34 cellular contexts compared by ENCODE assay signal in genomic region chr10:37839243-37839642, GRCh38. TPM values are rescaled to one million over a fixed set of nuclear protein-coding genes. Genes with fewer than 3 reads are reported as not detected.
DNase-seq lines count a peak whose midpoint lies in the region; ATAC-seq, FAIRE-seq and TF ChIP-seq lines count a peak whose summit lies in the region.
"Had no signal": no experiment of that assay in that cellular context is flagged by ENCODE, and none has a peak within 500 bp of the region (broad histone marks: within the 10 kb centered on the region; RNA-seq: fewer than 3 reads in every experiment).

No MANE protein-coding gene starts in this region.

- DNase-seq in HepG2 (ENCODE audit: low spot score) = no peak
- DNase-seq in right lobe of liver = no peak
- no peak for DNase-seq in A549 (ENCODE audit: low read depth in 1 of 2, low spot score in 1 of 2)
- DNase-seq in IMR-90 = no peak
- no peak for DNase-seq in K562 (ENCODE audit: extremely low read depth in 1 of 4, low spot score in 3 of 4)
- no peak for DNase-seq in urothelium cell line (ENCODE audit: low spot score)
- no peak for DNase-seq in osteoblast (ENCODE audit: insufficient read length, low spot score, missing footprints)
- no peak for DNase-seq in GM10248 (ENCODE audit: extremely low spot score)
- DNase-seq: 8988T; ACHN; AML-193; BE2C; C1 segment of cervical spinal cord; Caco-2; Calu3; CD4-positive, alpha-beta memory T cell; CD4-positive, alpha-beta T cell; CD4-positive, CD25-positive, alpha-beta regulatory T cell; CD8-positive, alpha-beta memory T cell; CD8-positive, alpha-beta T cell; COR-L47; DMS 273 treated with DMSO at 0.1 percent for 48 hours; DMS153; DMS53; DMS79; DMS79 treated with DMSO at 0.1 percent for 48 hours; DND-41; EL had no signal

- H3K27me3 ChIP-seq in HepG2 (ENCODE audit: control insufficient read depth in 1 of 2, insufficient read depth in 2 of 2, low read length in 2 of 2) (no peaks in the 10 kb centered on the region), right lobe of liver (no peaks in the 10 kb centered on the region), IMR-90 (ENCODE audit: control insufficient read depth, insufficient read depth, low read length) (no peaks in the 10 kb centered on the region), K562 (ENCODE audit: control insufficient read depth in 2 of 2, insufficient read depth in 2 of 2, low read length in 2 of 2) (no peaks in the 10 kb centered on the region), osteoblast (ENCODE audit: insufficient read depth, low read length) (no peaks in the 10 kb centered on the region)
- H3K27me3 ChIP-seq: BE2C; BLaER1; BLaER1 treated with 17β-estradiol and CSF1 and Interleukin-3, amounts not matched to agents 10 nM and 100 nM had no signal

- peaks cover 3 to 9% of the 10 kb centered on the region in 2 experiments; a peak in 2 of 4 replicates for H3K79me1 ChIP-seq in IMR-90 (ENCODE audit: low read depth in 1 of 2, low read length in 2 of 2)

- intact Hi-C loops in HepG2 (cut with micrococcal nuclease; ENCODE audit: unreplicated experiment) = no loop called here
- intact Hi-C loops in right lobe of liver (cut with DNase I) = no loop called here
- intact Hi-C loops in IMR-90 (cut with micrococcal nuclease) = no loop called here
- intact Hi-C loops in K562 (cut with micrococcal nuclease) = no loop called here

- H2AK9ac ChIP-seq in IMR-90 (replicated peaks; ENCODE audit: low read depth, low read length, poor library complexity) = no peak overlapping the region

- no peaks in the 10 kb centered on the region for H3K9me1 ChIP-seq in IMR-90 (ENCODE audit: insufficient read depth, low read length)
- no peaks in the 10 kb centered on the region for H3K9me1 ChIP-seq in K562 (ENCODE audit: control insufficient read depth, insufficient read depth, low read length)

- H3K4me2 ChIP-seq in HepG2 (ENCODE audit: low read depth, low read length) (no peak overlapping the region), A549 (no peak overlapping the region), IMR-90 (ENCODE audit: low read depth, low read length) (no peak overlapping the region), K562 (ENCODE audit: insufficient read depth, low read length) (no peak overlapping the region), osteoblast (ENCODE audit: insufficient read depth, low read length) (no peak overlapping the region)
- H3K4me2 ChIP-seq: BLaER1; BLaER1 treated with 17β-estradiol and CSF1 and Interleukin-3, amounts not matched to agents 10 nM and 100 nM had no signal

- no peak overlapping the region for H2BK20ac ChIP-seq in IMR-90 (ENCODE audit: low read depth, low read length)

- no peak for FAIRE-seq in HepG2 (lab: Jason Lieb, UNC)
- FAIRE-seq in A549 (lab: Jason Lieb, UNC) = no peak
- no peak for FAIRE-seq in K562 (lab: Jason Lieb, UNC)
- FAIRE-seq in urothelium cell line (lab: Jason Lieb, UNC) = no peak
- FAIRE-seq: A204.1, D721Med had no signal

- H3K9me3 ChIP-seq in HepG2 (ENCODE audit: low read length) (no peaks in the 10 kb centered on the region), right lobe of liver (no peaks in the 10 kb centered on the region), A549 (peaks cover 73% of the 10 kb centered on the region), IMR-90 (ENCODE audit: control insufficient read depth, insufficient read depth, low read length) (no peaks in the 10 kb centered on the region; the same call in 1 of the 2 replicates), K562 (replicated peaks; ENCODE audit: control insufficient read depth, insufficient read depth, low read depth, low read length) (no peaks in the 10 kb centered on the region; the same call in 1 of the 2 replicates), osteoblast (ENCODE audit: low read depth, low read length) (peaks cover 2% of the 10 kb centered on the region)
- H3K9me3 ChIP-seq: BE2C had no signal

- TF ChIP-seq CTCF in HepG2 (CRISPR knock-in tag; IDR thresholded peaks at IDR 0.05) = no peak
- no peak for TF ChIP-seq CTCF in right lobe of liver (IDR thresholded peaks at IDR 0.05)
- no peak for TF ChIP-seq CTCF in A549 (IDR thresholded peaks at IDR 0.05)
- TF ChIP-seq CTCF in IMR-90 (conservative IDR thresholded peaks at IDR 0.05; ENCODE audit: low read depth, low read length) = no peak
- TF ChIP-seq CTCF in K562 (IDR thresholded peaks at IDR 0.05 in 2 of 3, conservative IDR thresholded peaks at IDR 0.05 in 1 of 3; ENCODE audit: insufficient read depth in 2 of 3, low read depth in 1 of 3, low read length in 3 of 3) = no peak
- no peak for TF ChIP-seq CTCF in osteoblast (IDR thresholded peaks at IDR 0.05; ENCODE audit: extremely low read depth, low read depth, low read length)
- TF ChIP-seq CTCF in GM10248 (IDR thresholded peaks at IDR 0.05; ENCODE audit: control extremely low read depth, extremely low read depth, low read depth, missing control alignments) = no peak

- no peak for TF ChIP-seq RAD21 in HepG2 (CRISPR knock-in tag; IDR thresholded peaks at IDR 0.05)
- no peak for TF ChIP-seq RAD21 in A549 (conservative IDR thresholded peaks at IDR 0.05 in 1 of 2, IDR thresholded peaks at IDR 0.05 in 1 of 2)
- TF ChIP-seq RAD21 in IMR-90 (IDR thresholded peaks at IDR 0.05; ENCODE audit: low read length) = no peak
- no peak for TF ChIP-seq RAD21 in K562 (CRISPR knock-in tag; conservative IDR thresholded peaks at IDR 0.05 in 1 of 2, IDR thresholded peaks at IDR 0.05 in 1 of 2)

- no peak overlapping the region for H3K18ac ChIP-seq in IMR-90 (ENCODE audit: low read depth, low read length)

- H2AK5ac ChIP-seq in IMR-90 (ENCODE audit: low read depth, low read length) = no peak overlapping the region

- H3K56ac ChIP-seq in IMR-90 (ENCODE audit: extremely low read depth, insufficient read depth, low read length) = no peak overlapping the region

- no peak for ATAC-seq in HepG2
- ATAC-seq in right lobe of liver = no peak
- no peak for ATAC-seq in A549
- ATAC-seq in IMR-90 (ENCODE audit: low read depth) = no peak
- ATAC-seq in K562 = no peak
- ATAC-seq: CD8-positive, alpha-beta T cell had no signal

- TF ChIP-seq EP300 in HepG2 (IDR thresholded peaks at IDR 0.05; ENCODE audit: low read depth in 2 of 2, low read length in 2 of 2) (no peak), HepG2 (CRISPR knock-in tag; IDR thresholded peaks at IDR 0.05; ENCODE audit: borderline replicate concordance) (no peak), A549 (IDR thresholded peaks at IDR 0.05) (no peak), K562 (IDR thresholded peaks at IDR 0.05; ENCODE audit: low read length) (no peak)

- dilution Hi-C loops in IMR-90 (cut with HindIII; ENCODE audit: low sequenced_read_pairs, unreplicated experiment) = no loop called here

- H2BK5ac ChIP-seq in IMR-90 (ENCODE audit: low read depth, low read length, poor library complexity, severe bottlenecking) = no peak overlapping the region

- no peak overlapping the region for H2BK15ac ChIP-seq in IMR-90 (ENCODE audit: low read depth, low read length)

- H3K9ac ChIP-seq in HepG2 (ENCODE audit: insufficient read depth, low read depth, low read length) (no peak overlapping the region), IMR-90 (ENCODE audit: low read depth, low read length) (no peak overlapping the region), K562 (ENCODE audit: insufficient read depth in 1 of 2, low read depth in 2 of 2, low read length in 2 of 2) (no peak overlapping the region)
- H3K9ac ChIP-seq: BLaER1; BLaER1 treated with 17β-estradiol and CSF1 and Interleukin-3, amounts not matched to agents 10 nM and 100 nM had no signal

- no peak overlapping the region for H3K14ac ChIP-seq in IMR-90 (replicated peaks; ENCODE audit: low read depth, low read length)

- in situ Hi-C loops in HepG2 (cut with HindIII; ENCODE audit: extremely low pct_ligation_motif_present, low pct_unique_long_range_greater_than_20kb) = no loop called here
- in situ Hi-C loops in IMR-90 (cut with MboI; ENCODE audit: low sequenced_read_pairs) = no loop called here
- in situ Hi-C loops in K562 (cut with MboI) = no loop called here

- H4K20me1 ChIP-seq in HepG2 (ENCODE audit: insufficient read depth, low read length) (no peaks in the 10 kb centered on the region), IMR-90 (ENCODE audit: insufficient read depth, low read length) (no peaks in the 10 kb centered on the region), K562 (replicated peaks; ENCODE audit: control insufficient read depth, insufficient read depth, low read length) (no peaks in the 10 kb centered on the region), osteoblast (ENCODE audit: insufficient read depth, low read length) (no peaks in the 10 kb centered on the region)
- H4K20me1 ChIP-seq: BLaER1; BLaER1 treated with 17β-estradiol and CSF1 and Interleukin-3, amounts not matched to agents 10 nM and 100 nM had no signal

- H3K36me3 ChIP-seq in HepG2 (replicated peaks in 1 of 2; ENCODE audit: control insufficient read depth in 1 of 2, insufficient read depth in 2 of 2, low read length in 2 of 2) (peaks cover 7 to 37% of the 10 kb centered on the region in 2 experiments), right lobe of liver (peaks cover 0 to 27% (median 10%) of the 10 kb centered on the region in 4 donors), IMR-90 (ENCODE audit: control insufficient read depth, insufficient read depth, low read length) (peaks cover 9% of the 10 kb centered on the region), K562 (ENCODE audit: control insufficient read depth, insufficient read depth, low read length) (peaks cover 13% of the 10 kb centered on the region; the same call in 2 of the 3 replicates), osteoblast (ENCODE audit: insufficient read depth, low read length) (peaks cover 17% of the 10 kb centered on the region)

- H3K4ac ChIP-seq in IMR-90 (ENCODE audit: low read depth, low read length) = no peak overlapping the region

- H4K8ac ChIP-seq in IMR-90 (ENCODE audit: low read depth in 2 of 2, low read length in 2 of 2) = no peak overlapping the region

- H3K23ac ChIP-seq in IMR-90 (ENCODE audit: low read depth, low read length) = no peak overlapping the region

- no peak overlapping the region for H4K91ac ChIP-seq in IMR-90 (ENCODE audit: insufficient read depth, low read depth, low read length)

- H3K4me3 ChIP-seq in HepG2 (replicated peaks in 1 of 3; ENCODE audit: insufficient read depth in 1 of 3, low read depth in 2 of 3, low read length in 3 of 3) (no peak overlapping the region), right lobe of liver (no peak overlapping the region), A549 (no peak overlapping the region), IMR-90 (ENCODE audit: insufficient read depth, low read depth, low read length) (no peak overlapping the region), K562 (no peak overlapping the region), osteoblast (ENCODE audit: insufficient read depth, low read length) (no peak overlapping the region)
- H3K4me3 ChIP-seq: BLaER1; BLaER1 treated with 17β-estradiol and CSF1 and Interleukin-3, amounts not matched to agents 10 nM and 100 nM had no signal

- no peak overlapping the region for H2BK120ac ChIP-seq in IMR-90 (ENCODE audit: low read depth, low read length)

- H2AFZ ChIP-seq in HepG2 (ENCODE audit: low read length) = no peak overlapping the region
- H2AFZ ChIP-seq in IMR-90 (replicated peaks; ENCODE audit: low read length, poor library complexity) = no peak overlapping the region
- no peak overlapping the region for H2AFZ ChIP-seq in K562 (ENCODE audit: low read depth, low read length)
- no peak overlapping the region for H2AFZ ChIP-seq in osteoblast (ENCODE audit: low read length)

- CTCF ChIA-PET in HepG2 (lab: Yijun Ruan, JAX; ENCODE audit: low intra/inter-chr PET ratio, low total read pairs) (no interaction called here), A549 (lab: Yijun Ruan, JAX) (no interaction called here), IMR-90 (lab: Yijun Ruan, JAX) (no interaction called here), K562 (lab: Yijun Ruan, JAX; ENCODE audit: low intra/inter-chr PET ratio) (no interaction called here), GM10248 (lab: Yijun Ruan, JAX) (no interaction called here)

- H3K27ac ChIP-seq in HepG2 (ENCODE audit: extremely low read length, insufficient read depth, low read length) (no peak overlapping the region), right lobe of liver (no peak overlapping the region), A549 (no peak overlapping the region), IMR-90 (ENCODE audit: insufficient read depth, low read length) (no peak overlapping the region), K562 (ENCODE audit: extremely low read depth, low read depth, low read length) (no peak overlapping the region), osteoblast (ENCODE audit: low read depth, low read length) (no peak overlapping the region)
- H3K27ac ChIP-seq: 22Rv1; BLaER1; BLaER1 treated with 17β-estradiol and CSF1 and Interleukin-3, amounts not matched to agents 10 nM and 100 nM; C4-2B had no signal

- TF ChIP-seq POLR2A in HepG2 (IDR thresholded peaks at IDR 0.05; ENCODE audit: insufficient read depth in 1 of 2, low read depth in 2 of 2, low read length in 2 of 2) (no peak), right lobe of liver (IDR thresholded peaks at IDR 0.05) (no peak), A549 (IDR thresholded peaks at IDR 0.05; ENCODE audit: low read length) (no peak), IMR-90 (IDR thresholded peaks at IDR 0.05; ENCODE audit: low read depth, low read length) (no peak), K562 (conservative IDR thresholded peaks at IDR 0.05) (no peak)

- WGBS in HepG2 (ENCODE audit: low lambda C conversion rate) = 97% methylated on average over 2 of the region's 2 CpGs
- WGBS in right lobe of liver (ENCODE audit: insufficient coverage, low coverage, low lambda C conversion rate, missing lambda C conversion rate) = 89% methylated on average over 2 of the region's 2 CpGs
- 88% methylated on average over 2 of the region's 2 CpGs for WGBS in A549 (ENCODE audit: missing lambda C conversion rate)
- 83% methylated on average over 1 of the region's 2 CpGs; no CpG with 5 or more reads in 1 of the 2 experiments for WGBS in IMR-90 (ENCODE audit: extremely low coverage in 2 of 2, insufficient read length in 1 of 2), 2 experiments
- WGBS in K562 (ENCODE audit: insufficient coverage, low coverage, missing lambda C conversion rate) = 79% methylated on average over 2 of the region's 2 CpGs

- peaks cover 23% of the 10 kb centered on the region for H3K79me2 ChIP-seq in HepG2 (ENCODE audit: insufficient read depth, low read length)
- no peaks in the 10 kb centered on the region; the same call in 2 of the 3 replicates for H3K79me2 ChIP-seq in K562 (ENCODE audit: control insufficient read depth, insufficient read depth, low read length)
- peaks cover 6% of the 10 kb centered on the region for H3K79me2 ChIP-seq in osteoblast (ENCODE audit: insufficient read depth, low read length)

- BruUV-seq in HepG2 (replicated peaks; lab: Mats Ljungman, UMichigan) = no TSS peak
- BruUV-seq in IMR-90 (replicated peaks; lab: Mats Ljungman, UMichigan) = no TSS peak
- BruUV-seq in K562 (replicated peaks; lab: Mats Ljungman, UMichigan) = no TSS peak

- no peak overlapping the region for H4K5ac ChIP-seq in IMR-90 (ENCODE audit: low read depth, low read length)

- H3K4me1 ChIP-seq in HepG2 (ENCODE audit: insufficient read depth, low read length) (no peaks in the 10 kb centered on the region; the same call in 1 of the 2 replicates), right lobe of liver (no peaks in the 10 kb centered on the region), A549 (no peaks in the 10 kb centered on the region), IMR-90 (ENCODE audit: control insufficient read depth, insufficient read depth, low read length) (no peaks in the 10 kb centered on the region), K562 (replicated peaks in 1 of 2; ENCODE audit: control insufficient read depth in 2 of 2, insufficient read depth in 2 of 2, low read length in 2 of 2) (no peaks in the 10 kb centered on the region), osteoblast (ENCODE audit: insufficient read depth, low read length) (no peaks in the 10 kb centered on the region)
- H3K4me1 ChIP-seq: BE2C; BLaER1; BLaER1 treated with 17β-estradiol and CSF1 and Interleukin-3, amounts not matched to agents 10 nM and 100 nM had no signal

- POLR2A ChIA-PET in HepG2 (lab: Yijun Ruan, JAX) = no interaction called here
- POLR2A ChIA-PET in A549 (lab: Yijun Ruan, JAX) = no interaction called here
- POLR2A ChIA-PET in IMR-90 (lab: Charles Lee; ENCODE audit: unreplicated experiment) = interaction anchor here (0.5 kb wide), 1 partner anchor 112 kb away, joined by 10 read pairs; no protein-coding TSS in a partner anchor
- POLR2A ChIA-PET in K562 (lab: Yijun Ruan, JAX) = no interaction called here
- POLR2A ChIA-PET in GM10248 (lab: Yijun Ruan, JAX) = no interaction called here

RNA-seq across cellular contexts. Expression of gene ZNF248, which starts 18.2 kb away (rescaled TPM):
- total RNA-seq in HepG2 (2016; rRNA removed; fragmentation: Illumina TruSeq; extraction: Trizol) (12.5 and 12.8 TPM in 2 replicates), right lobe of liver (1 to 10 TPM; 3.3 to 5.5 (median 4.1) TPM), IMR-90 (2012; rRNA removed) (5.7 and 6.7 TPM in 2 replicates), K562 (2014; rRNA removed) (6.1 and 6.8 TPM in 2 replicates), K562 (2014; rRNA removed; fragmentation: Illumina TruSeq; extraction: Trizol) (9.4 and 10.5 TPM in 2 replicates), K562 (2015; rRNA removed; fragmentation: Illumina TruSeq; extraction: Trizol) (10.4 and 10.9 TPM in 2 replicates), K562 (2021) (5.6 and 7.0 TPM in 2 replicates), osteoblast (7.6 and 9.1 TPM in 2 replicates)
- 17.5 and 18.6 TPM in 2 replicates for total RNA-seq in HepG2 (2016; cell fraction: cytosol; rRNA removed; fragmentation: Illumina TruSeq; extraction: Trizol; ENCODE audit: low read depth)
- total RNA-seq in HepG2 (2016; cell fraction: insoluble cytoplasmic fraction; rRNA removed; fragmentation: Illumina TruSeq; extraction: Trizol) = 13.4 and 14.1 TPM in 2 replicates
- total RNA-seq in HepG2 (2016; cell fraction: membrane; rRNA removed; fragmentation: Illumina TruSeq; extraction: Trizol) = 11.2 and 11.4 TPM in 2 replicates
- 31.5 and 33.7 TPM in 2 replicates for total RNA-seq in HepG2 (2016; cell fraction: nucleus; rRNA removed; fragmentation: Illumina TruSeq; extraction: Trizol)
- polyA plus RNA-seq in HepG2 (2011; rRNA removed) (11.9 and 13.3 TPM in 2 replicates), A549 (2011; rRNA removed) (13.2 and 13.6 TPM in 2 replicates), A549 (2017; fragmentation: RNase III; extraction: RNeasy Plus Mini Kit Qiagen cat#74134 plus additional on column Dnase treatment) (6.2 to 7.1 TPM (median 6.9 TPM) in 3 replicates), IMR-90 (2012; rRNA removed) (4.2 and 5.1 TPM in 2 replicates), K562 (2011; rRNA removed) (12.7 and 16.7 TPM in 2 replicates), K562 (2014; fragmentation: Illumina TruSeq; extraction: Trizol) (9.7 and 10.2 TPM in 2 replicates), K562 (2014; fragmentation: Nextera tagmentation; extraction: Ambion mirVana) (1 to 10 TPM; 4.5 to 5.0 TPM), K562 (2014; rRNA removed) (16.5 and 18.1 TPM in 2 replicates)
- 4.5 and 5.3 TPM in 2 replicates for polyA plus RNA-seq in HepG2 (2011; cell fraction: cytosol; rRNA removed)
- polyA plus RNA-seq in HepG2 (2011; cell fraction: nucleus; rRNA removed) = 36.5 and 39.1 TPM in 2 replicates
- 9.8 and 11.1 TPM in 2 replicates for polyA plus RNA-seq in HepG2 (2012)
- polyA plus RNA-seq in HepG2 (2016; cell fraction: cytosol; fragmentation: Illumina TruSeq; extraction: Trizol; ENCODE audit: low read depth) = 1.2 and 2.5 TPM in 2 replicates
- polyA plus RNA-seq in HepG2 (2016; cell fraction: insoluble cytoplasmic fraction; fragmentation: Illumina TruSeq; extraction: Trizol; ENCODE audit: low read depth) = 9.6 and 10.4 TPM in 2 replicates
- polyA plus RNA-seq in HepG2 (2016; cell fraction: membrane; fragmentation: Illumina TruSeq; extraction: Trizol; ENCODE audit: low read depth) = 4.5 and 5.0 TPM in 2 replicates
- 26.8 and 29.6 TPM in 2 replicates for polyA plus RNA-seq in HepG2 (2016; cell fraction: nucleus; fragmentation: Illumina TruSeq; extraction: Trizol; ENCODE audit: insufficient read depth, low read depth)
- 3.4 and 15.8 TPM in 2 replicates for polyA minus RNA-seq in HepG2 (2011; rRNA and poly(A)+ RNA removed; ENCODE audit: low replicate concordance)
- polyA minus RNA-seq in HepG2 (2011; cell fraction: cytosol; rRNA and poly(A)+ RNA removed) = 6.0 TPM in 2 replicates
- 77.4 and 79.8 TPM in 2 replicates for polyA minus RNA-seq in HepG2 (2011; cell fraction: nucleus; rRNA and poly(A)+ RNA removed)
- 2.8 and 3.6 TPM in 2 replicates for polyA plus RNA-seq in A549 (2012; cell fraction: cytosol; rRNA removed)
- polyA plus RNA-seq in A549 (2012; cell fraction: nucleus; rRNA removed) = 4.2 and 6.4 TPM in 2 replicates
- polyA minus RNA-seq in A549 (2011; rRNA and poly(A)+ RNA removed) = 7.2 and 10.7 TPM in 2 replicates
- 1.5 and 1.6 TPM in 2 replicates for polyA plus RNA-seq in IMR-90 (2012; cell fraction: cytosol; rRNA removed)
- 5.4 and 29.1 TPM in 2 replicates for polyA plus RNA-seq in IMR-90 (2012; cell fraction: nucleus; rRNA removed; ENCODE audit: low replicate concordance)
- total RNA-seq in K562 (2011; cell fraction: chromatin; rRNA removed; ENCODE audit: low replicate concordance) = 20.6 and 40.6 TPM in 2 replicates
- total RNA-seq in K562 (2011; cell fraction: nucleolus; rRNA removed) = 10.2 and 11.1 TPM in 2 replicates
- 28.7 and 51.4 TPM in 2 replicates for total RNA-seq in K562 (2011; cell fraction: nucleoplasm; rRNA removed)
- polyA plus RNA-seq in K562 (2011; cell fraction: cytosol; rRNA removed) = 5.0 and 7.9 TPM in 2 replicates
- 31.1 and 53.7 TPM in 2 replicates for polyA plus RNA-seq in K562 (2011; cell fraction: nucleus; rRNA removed)
- polyA plus RNA-seq in K562 (2012) = 7.0 and 9.1 TPM in 2 replicates
- polyA minus RNA-seq in K562 (2011; rRNA and poly(A)+ RNA removed) = 10.6 and 18.4 TPM in 2 replicates
- polyA minus RNA-seq in K562 (2011; cell fraction: cytosol; rRNA and poly(A)+ RNA removed) = 3.9 and 4.7 TPM in 2 replicates
- polyA minus RNA-seq in K562 (2011; cell fraction: nucleus; rRNA and poly(A)+ RNA removed) = 11.3 and 23.8 TPM in 2 replicates

Comparison
In these comparisons a context has a peak if more than half of its experiments do, and no peak if none do; other contexts are left out.
1. Of the 241 proteins assayed by ChIP-seq in both HepG2 and K562: peak only in HepG2: none; only in K562: MAFG and NFE2L1; in both: MAFF, MAFK and NFE2; in neither: 236.